19 cellular contexts compared by ENCODE assay signal in the genomic region with DNA sequence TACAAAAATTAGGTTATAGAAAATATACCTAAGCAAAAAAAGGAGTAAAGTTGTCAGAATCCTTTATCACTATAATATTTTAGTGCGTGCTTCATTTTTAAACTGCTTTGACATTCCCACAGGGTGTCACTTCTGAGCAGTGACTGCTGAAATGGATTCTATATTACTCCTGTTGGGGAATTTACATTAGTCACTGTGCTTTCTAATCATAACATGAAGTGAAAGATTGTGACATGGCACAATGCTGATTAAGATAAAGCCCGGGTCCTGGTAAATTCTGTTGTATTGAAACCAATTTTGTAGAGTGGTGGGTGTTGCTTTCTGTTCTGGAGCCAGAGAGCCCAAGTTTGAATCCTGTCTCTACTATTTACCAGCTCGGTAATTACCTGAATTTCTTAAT. TPM values are rescaled to one million over a fixed set of nuclear protein-coding genes. Genes with fewer than 3 reads are reported as not detected.
A peak's percentile ranks its signal among the peaks of the same experiment; 100 is the strongest.
DNase-seq lines count a peak whose midpoint lies in the region; ATAC-seq, FAIRE-seq and TF ChIP-seq lines count a peak whose summit lies in the region.
"Had no signal": no experiment of that assay in that cellular context is flagged by ENCODE, and none has a peak within 500 bp of the region (broad histone marks: within the 10 kb centered on the region; RNA-seq: fewer than 3 reads in every experiment).

No MANE protein-coding gene starts in this region.

- no peak overlapping the region for H2AFZ ChIP-seq in mesenchymal stem cell (ENCODE audit: low read depth, low read length)

- H2AK5ac ChIP-seq in mesenchymal stem cell (ENCODE audit: low read length, severe bottlenecking) = no peak overlapping the region

- no peak overlapping the region for H2BK12ac ChIP-seq in mesenchymal stem cell (ENCODE audit: low read length in 2 of 2)

- in situ Hi-C loops in GM13976 (cut with MboI; ENCODE audit: low sequenced_read_pairs, unreplicated experiment) = no loop called here

- DNase-seq in ELR (ENCODE audit: low read depth) (peak; percentile 20), GM13976 (ENCODE audit: low spot score) (peak; percentile 44), bronchial epithelial cell (ENCODE audit: low read depth) (peak; percentile 38), pons (ENCODE audit: low spot score) (no peak), activated gamma-delta T cell treated with Interleukin-2 at 50 U/mL for 16 hours (no peak), mesenchymal stem cell (no peak)
- DNase-seq in stimulated activated naive CD4-positive, alpha-beta T cell (lab: John Stamatoyannopoulos, UW) = no peak
- DNase-seq: brain microvascular endothelial cell; H7; KG1; NCI-H1092 treated with DMSO at 0.1 percent for 48 hours; NCI-H2081; NCI-H510A; SIG-M5; small intestine; stimulated activated CD8-positive, alpha-beta memory T cell treated with anti-CD3 and anti-CD28 coated beads, Interleukin-4, amount 100 ng/mL, for 48 hours had no signal

- no peaks in the 10 kb centered on the region for H3K27me3 ChIP-seq in bronchial epithelial cell (ENCODE audit: control insufficient read depth, insufficient read depth, low read length)
- no peaks in the 10 kb centered on the region for H3K27me3 ChIP-seq in mesenchymal stem cell (ENCODE audit: control insufficient read depth in 1 of 2, insufficient read depth in 1 of 2, low read length in 2 of 2)
- H3K27me3 ChIP-seq: brain microvascular endothelial cell had no signal

- no peak overlapping the region for H3K14ac ChIP-seq in mesenchymal stem cell (ENCODE audit: low read length in 2 of 2)

- TF ChIP-seq CTCF in GM13976 (IDR thresholded peaks at IDR 0.05; ENCODE audit: borderline replicate concordance, control extremely low read depth, extremely low read depth, insufficient read depth, missing control alignments) (no peak), bronchial epithelial cell (IDR thresholded peaks at IDR 0.05; ENCODE audit: insufficient read depth, low read length, severe bottlenecking) (no peak)

- no peak overlapping the region for H4K8ac ChIP-seq in mesenchymal stem cell (ENCODE audit: low read length)

- no peak overlapping the region for H3K27ac ChIP-seq in mesenchymal stem cell (ENCODE audit: low read length, poor library complexity, severe bottlenecking)
- H3K27ac ChIP-seq: brain microvascular endothelial cell, thoracic aorta had no signal

- no peak overlapping the region for H3K4ac ChIP-seq in mesenchymal stem cell (ENCODE audit: low read depth in 1 of 2, low read length in 2 of 2)

- no peaks in the 10 kb centered on the region for H3K9me3 ChIP-seq in mesenchymal stem cell (ENCODE audit: control insufficient read depth, low read length)
- H3K9me3 ChIP-seq: thoracic aorta had no signal

- H3K4me3 ChIP-seq in bronchial epithelial cell (ENCODE audit: low read depth, low read length) (no peak overlapping the region), mesenchymal stem cell (ENCODE audit: insufficient read depth in 1 of 2, low read depth in 1 of 2, low read length in 2 of 2) (no peak overlapping the region)
- H3K4me3 ChIP-seq: thoracic aorta had no signal

- no peak overlapping the region for H3K9ac ChIP-seq in mesenchymal stem cell (ENCODE audit: low read length)

- no peak overlapping the region for H2BK15ac ChIP-seq in mesenchymal stem cell (ENCODE audit: low read depth, poor library complexity, severe bottlenecking)

- no peak overlapping the region for H2BK5ac ChIP-seq in mesenchymal stem cell (ENCODE audit: low read depth, low read length, poor library complexity, severe bottlenecking)

- H3K18ac ChIP-seq in mesenchymal stem cell (ENCODE audit: low read depth in 1 of 2, low read length in 2 of 2) = no peak overlapping the region

- FAIRE-seq in bronchial epithelial cell (lab: Jason Lieb, UNC) = no peak
- FAIRE-seq: frontal cortex, small intestine had no signal

- peak; percentile 54 for ATAC-seq in HG02884 (IDR thresholded peaks at IDR 0.05; ENCODE audit: unreplicated experiment)

- 100% methylated on average over 1 of the region's 3 CpGs for WGBS in mesenchymal stem cell

- H3K23ac ChIP-seq in mesenchymal stem cell (ENCODE audit: low read length in 2 of 2) = no peak overlapping the region

- H3K36me3 ChIP-seq in bronchial epithelial cell (ENCODE audit: control insufficient read depth, insufficient read depth, low read length) (no peaks in the 10 kb centered on the region), mesenchymal stem cell (ENCODE audit: control insufficient read depth in 1 of 2, insufficient read depth in 2 of 2, low read depth in 1 of 2, low read length in 2 of 2) (peaks cover 4 to 6% of the 10 kb centered on the region in 2 experiments)
- H3K36me3 ChIP-seq: brain microvascular endothelial cell had no signal

- H2BK120ac ChIP-seq in mesenchymal stem cell (ENCODE audit: low read depth, low read length) = no peak overlapping the region

- H3K79me1 ChIP-seq in mesenchymal stem cell (replicated peaks; ENCODE audit: low read length, poor library complexity, severe bottlenecking) = peaks cover 8% of the 10 kb centered on the region

- no peak overlapping the region for H3K4me2 ChIP-seq in mesenchymal stem cell (ENCODE audit: low read length, poor library complexity, severe bottlenecking)

- H3K4me1 ChIP-seq in mesenchymal stem cell (ENCODE audit: control insufficient read depth, insufficient read depth, low read depth, low read length) = no peaks in the 10 kb centered on the region

- H4K91ac ChIP-seq in mesenchymal stem cell (ENCODE audit: low read length) = no peak overlapping the region

RNA-seq across cellular contexts. Expression of a gene that starts 36.4 kb away (rescaled TPM):
- 1.3 and 2.7 TPM in 2 replicates for total RNA-seq in bronchial epithelial cell
- 0.17 TPM for polyA plus RNA-seq in mesenchymal stem cell (2013, experiment 1 of 2)
- 0.15 TPM for polyA plus RNA-seq in mesenchymal stem cell (2013, experiment 2 of 2)

Comparison
In these comparisons a context has a peak if more than half of its experiments do, and no peak if none do; other contexts are left out.
1. DNase-seq: peak in ELR (single experiment), GM13976 (single experiment) and bronchial epithelial cell (single experiment); none in pons (single experiment), stimulated activated naive CD4-positive, alpha-beta T cell (0 of 6), activated gamma-delta T cell treated with Interleukin-2 at 50 U/mL for 16 hours (single experiment) and mesenchymal stem cell (single experiment).